8 cellular contexts compared by ENCODE assay signal in genomic region chr10:66180651-66181318, GRCh38.
DNase-seq lines count a peak whose midpoint lies in the region; ATAC-seq and TF ChIP-seq lines count a peak whose summit lies in the region.

No MANE protein-coding gene starts in this region.

- no peaks in the 10 kb centered on the region for H3K36me3 ChIP-seq in CD4-positive, alpha-beta memory T cell (ENCODE audit: insufficient read depth, low read length)
- H3K36me3 ChIP-seq in prostate gland = no peaks in the 10 kb centered on the region
- H3K36me3 ChIP-seq in suprapubic skin = no peaks in the 10 kb centered on the region

- TF ChIP-seq CTCF in WI38 (IDR thresholded peaks at IDR 0.05; ENCODE audit: low read depth, low read length) = peak; percentile 37; the same call in 1 of the 2 replicates
- peak in 3 of 4 experiments; percentile 66 to 81 (median 66) for TF ChIP-seq CTCF in prostate gland (IDR thresholded peaks at IDR 0.05)
- peak in 1 of 2 donors; percentile 35 for TF ChIP-seq CTCF in suprapubic skin (IDR thresholded peaks at IDR 0.05)

- no peaks in the 10 kb centered on the region for H3K27me3 ChIP-seq in CD4-positive, alpha-beta memory T cell (ENCODE audit: insufficient read depth, low read length)
- no peaks in the 10 kb centered on the region for H3K27me3 ChIP-seq in prostate gland (replicated peaks; ENCODE audit: insufficient read depth)
- H3K27me3 ChIP-seq in suprapubic skin = no peaks in the 10 kb centered on the region

- POLR2A ChIA-PET in CD4-positive, alpha-beta memory T cell (lab: Charles Lee; ENCODE audit: partially characterized antibody) = no interaction called here

- no peaks in the 10 kb centered on the region for H3K4me1 ChIP-seq in CD4-positive, alpha-beta memory T cell (ENCODE audit: insufficient read depth, low read length)
- no peaks in the 10 kb centered on the region for H3K4me1 ChIP-seq in prostate gland (replicated peaks)
- H3K4me1 ChIP-seq in suprapubic skin = no peaks in the 10 kb centered on the region

- CTCF ChIA-PET in CD4-positive, alpha-beta memory T cell (lab: Charles Lee; ENCODE audit: partially characterized antibody) = interaction anchor here (1.2 to 1.6 kb wide), 3 partner anchors 8 to 14 kb away, joined by 3 to 5 read pairs (median 4); no protein-coding TSS in a partner anchor

- intact Hi-C loops in CD4-positive, alpha-beta memory T cell (cut with micrococcal nuclease) = loop anchor here (5.0 kb wide), 2 partner anchors 1342 to 1602 kb away; no protein-coding TSS in a partner anchor
- intact Hi-C loops in prostate gland (cut with DNase I) = loop anchor here (10.0 kb wide), 1 partner anchor 826 kb away; no protein-coding TSS in a partner anchor

- H3K27ac ChIP-seq in CD4-positive, alpha-beta memory T cell (ENCODE audit: low read depth, low read length) = no peak overlapping the region
- H3K27ac ChIP-seq in prostate gland (no peak overlapping the region), suprapubic skin (no peak overlapping the region)

- ATAC-seq in GM18517 (IDR thresholded peaks at IDR 0.05; ENCODE audit: unreplicated experiment) (peak; percentile 91), HG02885 (IDR thresholded peaks at IDR 0.05; ENCODE audit: poor library complexity, unreplicated experiment) (peak; percentile 92)

- no peaks in the 10 kb centered on the region for H3K9me3 ChIP-seq in CD4-positive, alpha-beta memory T cell (ENCODE audit: control insufficient read depth in 1 of 2, low read length in 2 of 2)
- no peaks in the 10 kb centered on the region for H3K9me3 ChIP-seq in prostate gland
- no peaks in the 10 kb centered on the region for H3K9me3 ChIP-seq in suprapubic skin

- H3K36me3 Mint-ChIP-seq in CD4-positive, alpha-beta memory T cell = no peaks in the 10 kb centered on the region

- H3K4me3 Mint-ChIP-seq in CD4-positive, alpha-beta memory T cell = no peak overlapping the region

- H3K4me1 Mint-ChIP-seq in CD4-positive, alpha-beta memory T cell = peaks cover 0 to 3% (median under 1%) of the 10 kb centered on the region in 4 donors

- no peak overlapping the region for H3K4me3 ChIP-seq in CD4-positive, alpha-beta memory T cell (ENCODE audit: low read length in 2 of 2)
- H3K4me3 ChIP-seq in WI38 (ENCODE audit: low read depth, low read length) (no peak overlapping the region), prostate gland (no peak overlapping the region), suprapubic skin (no peak overlapping the region)

- H3K9me3 Mint-ChIP-seq in CD4-positive, alpha-beta memory T cell = no peaks in the 10 kb centered on the region

- DNase-seq in CD4-positive, alpha-beta memory T cell = peak in 4 of 5 donors; percentile 35 to 45 (median 43)
- peak; percentile 19 for DNase-seq in NCI-H1436 treated with DMSO at 0.1 percent for 48 hours (lab: John Stamatoyannopoulos, UW)
- DNase-seq in glomerular endothelial cell (ENCODE audit: extremely low read depth, low read depth, low spot score) = peak; percentile 57
- DNase-seq in prostate gland (ENCODE audit: low spot score) = peak; percentile 22
- DNase-seq in suprapubic skin (ENCODE audit: low spot score in 2 of 2) = no peak

- H3K27me3 Mint-ChIP-seq in CD4-positive, alpha-beta memory T cell = no peaks in the 10 kb centered on the region

- no peak overlapping the region for H3K27ac Mint-ChIP-seq in CD4-positive, alpha-beta memory T cell

- no peak for TF ChIP-seq POLR2A in prostate gland (IDR thresholded peaks at IDR 0.05)
- no peak for TF ChIP-seq POLR2A in suprapubic skin (IDR thresholded peaks at IDR 0.05)

- no peak for TF ChIP-seq EP300 in suprapubic skin (IDR thresholded peaks at IDR 0.05)

- WGBS in prostate gland = 39% methylated on average over 4 of the region's 4 CpGs
- 40% methylated on average over 4 of the region's 4 CpGs for WGBS in suprapubic skin

Comparison
In these comparisons a context has a peak if more than half of its experiments do, and no peak if none do; other contexts are left out.
1. DNase-seq: peak in CD4-positive, alpha-beta memory T cell (4 of 5), NCI-H1436 treated with DMSO at 0.1 percent for 48 hours (single experiment), glomerular endothelial cell (single experiment) and prostate gland (single experiment); none in suprapubic skin (0 of 2).